1 cellular context compared by ENCODE assay signal in the genomic region with DNA sequence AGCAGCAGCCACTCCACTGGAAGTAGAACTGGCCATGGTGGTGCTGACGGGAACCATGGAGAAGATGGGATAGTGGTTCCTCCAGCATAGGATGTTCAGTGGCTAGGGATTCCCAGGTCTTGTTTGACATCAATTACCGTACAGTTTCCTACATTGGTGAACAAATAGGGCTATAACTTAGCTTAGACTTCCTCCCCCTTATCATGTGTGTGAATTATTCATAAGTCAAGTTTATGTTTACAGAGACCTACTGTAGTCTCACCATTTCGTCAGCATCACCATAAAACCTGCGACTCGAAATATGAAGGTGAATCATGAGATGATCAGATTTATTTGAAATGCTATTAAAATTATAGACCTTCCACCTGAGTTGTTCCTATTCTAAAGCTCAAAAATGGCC.
TF ChIP-seq lines count a peak whose summit lies in the region.

No MANE protein-coding gene starts in this region.

TF ChIP-seq in HepG2, 621 proteins besides CTCF, POLR2A, EP300 and RAD21:
- TF ChIP-seq IRF2 (CRISPR knock-in tag; IDR thresholded peaks at IDR 0.05) = no peak
